In the genomic region with DNA sequence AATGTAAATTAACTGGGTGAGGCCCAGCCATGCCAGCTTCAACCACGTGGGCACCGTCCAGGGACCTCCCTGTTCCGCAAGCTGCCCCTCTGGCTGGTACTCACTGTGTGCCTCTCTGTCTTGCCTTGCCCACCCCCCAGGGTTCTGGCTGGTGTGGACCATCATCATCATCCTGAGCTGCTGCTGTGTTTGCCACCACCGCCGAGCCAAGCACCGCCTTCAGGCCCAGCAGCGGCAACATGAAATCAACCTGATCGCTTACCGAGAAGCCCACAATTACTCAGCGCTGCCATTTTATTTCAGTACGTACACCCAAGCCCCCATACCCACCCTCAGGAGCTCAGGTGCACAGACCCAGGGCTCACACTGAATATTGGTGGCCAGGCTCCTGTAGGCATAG, we compare ENCODE assay signal across 29 cellular contexts. TPM values are rescaled to one million over a fixed set of nuclear protein-coding genes. Genes with fewer than 3 reads are reported as not detected.
"Had no signal": no experiment of that assay in that cellular context is flagged by ENCODE, and none has a peak within 500 bp of the region (broad histone marks: within the 10 kb centered on the region; RNA-seq: fewer than 3 reads in every experiment).

No MANE protein-coding gene starts in this region.

- H3K27ac ChIP-seq: hepatocyte, lower lobe of right lung, vagina had no signal

- ATAC-seq: activated CD8-positive, alpha-beta memory T cell treated with anti-CD3 and anti-CD28 coated beads, Interleukin-2, amount 10 ng/mL, durations not matched to agents 7 days and 5 days; activated CD8-positive, alpha-beta T cell treated with anti-CD3 and anti-CD28 coated beads for 36 hours; left lobe of liver; lower lobe of right lung; naive thymus-derived CD8-positive, alpha-beta T cell; sciatic nerve; stimulated activated naive B cell treated with anti-CD40 and anti-IgM and Interleukin-4, amounts not matched to agents 10 μg/mL and 1 μg/mL and 100 μg/mL, for 72 hours had no signal

- DNase-seq: activated B cell treated with CpG ODN at 0.5 μM for 24 hours; activated CD4-positive, alpha-beta T cell treated with anti-CD3 and anti-CD28 coated beads, Interleukin-2, amount 10 ng/mL, durations not matched to agents 7 days and 5 days; activated CD8-positive, alpha-beta memory T cell treated with anti-CD3 and anti-CD28 coated beads, Interleukin-2, amount 10 ng/mL, durations not matched to agents 7 days and 5 days; activated CD8-positive, alpha-beta T cell treated with anti-CD3 and anti-CD28 coated beads for 36 hours; activated gamma-delta T cell treated with Interleukin-2 at 50 U/mL for 16 hours; activated naive CD8-positive, alpha-beta T cell treated with anti-CD3 and anti-CD28 coated beads for 36 hours; activated T-cell treated with anti-CD3 and anti-CD28 coated beads for 4 hours; amniotic stem cell; cerebellar nuclear complex; endodermal cell; foreskin melanocyte; glutamatergic neuron; immature natural killer cell; lower lobe of right lung; naive thymus-derived CD8-positive, alpha-beta T cell; small intestine; stimulated activated CD4-positive, alpha-beta T cell treated with anti-CD3 and anti-CD28 coated beads, Interleukin-2, amount 100 ng/mL, for 24 hours; stimulated activated naive B cell treated with anti-CD40 and anti-IgM and Interleukin-4, amounts not matched to agents 10 μg/mL and 1 μg/mL and 100 μg/mL, for 72 hours; T1000 had no signal

- H3K27me3 Mint-ChIP-seq: activated B cell treated with CpG ODN at 0.5 μM for 24 hours; activated CD4-positive, alpha-beta T cell treated with anti-CD3 and anti-CD28 coated beads, Interleukin-2, amount 10 ng/mL, durations not matched to agents 7 days and 5 days; activated CD8-positive, alpha-beta memory T cell treated with anti-CD3 and anti-CD28 coated beads, Interleukin-2, amount 10 ng/mL, durations not matched to agents 7 days and 5 days; activated CD8-positive, alpha-beta T cell treated with anti-CD3 and anti-CD28 coated beads for 36 hours; activated naive CD8-positive, alpha-beta T cell treated with anti-CD3 and anti-CD28 coated beads for 36 hours; naive thymus-derived CD8-positive, alpha-beta T cell; stimulated activated naive B cell treated with anti-CD40 and anti-IgM and Interleukin-4, amounts not matched to agents 10 μg/mL and 1 μg/mL and 100 μg/mL, for 72 hours; type B pancreatic cell had no signal

- H3K4me2 ChIP-seq: hepatocyte had no signal

- H3K9me3 ChIP-seq: lower lobe of right lung, vagina had no signal

- H3K4me3 ChIP-seq: coronary artery, hepatocyte, lower lobe of right lung, vagina had no signal

- H3K9me3 Mint-ChIP-seq: activated B cell treated with CpG ODN at 0.5 μM for 24 hours; activated CD4-positive, alpha-beta T cell treated with anti-CD3 and anti-CD28 coated beads, Interleukin-2, amount 10 ng/mL, durations not matched to agents 7 days and 5 days; activated CD8-positive, alpha-beta T cell treated with anti-CD3 and anti-CD28 coated beads for 36 hours; activated naive CD8-positive, alpha-beta T cell treated with anti-CD3 and anti-CD28 coated beads for 36 hours; endodermal cell; immature natural killer cell; naive thymus-derived CD8-positive, alpha-beta T cell; stimulated activated naive B cell treated with anti-CD40 and anti-IgM and Interleukin-4, amounts not matched to agents 10 μg/mL and 1 μg/mL and 100 μg/mL, for 72 hours; type B pancreatic cell had no signal

- H3K27ac Mint-ChIP-seq: activated B cell treated with CpG ODN at 0.5 μM for 24 hours; activated CD4-positive, alpha-beta T cell treated with anti-CD3 and anti-CD28 coated beads, Interleukin-2, amount 10 ng/mL, durations not matched to agents 7 days and 5 days; activated CD8-positive, alpha-beta memory T cell treated with anti-CD3 and anti-CD28 coated beads, Interleukin-2, amount 10 ng/mL, durations not matched to agents 7 days and 5 days; activated CD8-positive, alpha-beta T cell treated with anti-CD3 and anti-CD28 coated beads for 36 hours; activated naive CD8-positive, alpha-beta T cell treated with anti-CD3 and anti-CD28 coated beads for 36 hours; endodermal cell; stimulated activated naive B cell treated with anti-CD40 and anti-IgM and Interleukin-4, amounts not matched to agents 10 μg/mL and 1 μg/mL and 100 μg/mL, for 72 hours; T-helper 1 cell treated with Interleukin-12 subunit alpha and Interleukin-12 subunit beta and Interleukin-4 antibody, amounts not matched to agents 30 μg/mL and 1 μg/mL, for 36 hours; type B pancreatic cell had no signal

- H3K27me3 ChIP-seq: hepatocyte, vagina had no signal

- H3K4me3 Mint-ChIP-seq: activated B cell treated with CpG ODN at 0.5 μM for 24 hours; activated CD4-positive, alpha-beta T cell treated with anti-CD3 and anti-CD28 coated beads, Interleukin-2, amount 10 ng/mL, durations not matched to agents 7 days and 5 days; activated CD8-positive, alpha-beta memory T cell treated with anti-CD3 and anti-CD28 coated beads, Interleukin-2, amount 10 ng/mL, durations not matched to agents 7 days and 5 days; activated CD8-positive, alpha-beta T cell treated with anti-CD3 and anti-CD28 coated beads for 36 hours; activated naive CD8-positive, alpha-beta T cell treated with anti-CD3 and anti-CD28 coated beads for 36 hours; endodermal cell; immature natural killer cell; naive thymus-derived CD8-positive, alpha-beta T cell; stimulated activated naive B cell treated with anti-CD40 and anti-IgM and Interleukin-4, amounts not matched to agents 10 μg/mL and 1 μg/mL and 100 μg/mL, for 72 hours; T-helper 1 cell treated with Interleukin-12 subunit alpha and Interleukin-12 subunit beta and Interleukin-4 antibody, amounts not matched to agents 30 μg/mL and 1 μg/mL, for 36 hours; type B pancreatic cell had no signal

- FAIRE-seq: small intestine had no signal

- H2AFZ ChIP-seq: hepatocyte had no signal

RNA-seq across cellular contexts. Expression of gene CYP17A1, which starts 27.5 kb away (rescaled TPM):
- total RNA-seq: activated B cell treated with CpG ODN at 0.5 μM for 24 hours; activated CD4-positive, alpha-beta T cell treated with anti-CD3 and anti-CD28 coated beads, Interleukin-2, amount 10 ng/mL, durations not matched to agents 7 days and 5 days; activated CD8-positive, alpha-beta memory T cell treated with anti-CD3 and anti-CD28 coated beads, Interleukin-2, amount 10 ng/mL, durations not matched to agents 7 days and 5 days; activated CD8-positive, alpha-beta T cell treated with anti-CD3 and anti-CD28 coated beads for 36 hours; activated naive CD8-positive, alpha-beta T cell treated with anti-CD3 and anti-CD28 coated beads for 36 hours; endodermal cell; epithelial cell of proximal tubule; hepatocyte; kidney epithelial cell; naive thymus-derived CD8-positive, alpha-beta T cell; temporal lobe had no signal
- polyA plus RNA-seq: hepatocyte had no signal

RNA-seq across cellular contexts. Expression of gene AS3MT, which starts 59.5 kb away (rescaled TPM):
- polyA plus RNA-seq: naive thymus-derived CD8-positive, alpha-beta T cell had no signal
